In the genomic region with DNA sequence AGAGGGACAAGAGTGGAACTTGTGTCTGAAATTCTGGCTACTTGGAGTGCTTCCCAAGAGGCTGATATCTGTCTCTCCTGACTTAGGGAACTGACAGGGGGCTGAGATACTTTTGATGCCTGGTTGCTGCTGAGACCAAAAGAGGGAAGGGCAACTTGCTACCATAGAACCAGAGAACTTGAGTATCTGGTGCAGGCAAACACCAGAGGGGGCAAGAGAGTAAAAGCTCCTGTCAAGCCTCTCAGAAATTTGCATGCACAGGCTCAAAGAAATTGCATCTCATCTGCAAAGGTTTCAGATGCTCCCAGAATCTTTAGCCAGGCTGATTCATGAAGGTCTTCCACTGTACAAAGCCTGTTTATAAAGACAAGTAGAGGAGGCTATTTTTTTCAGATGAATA, we compare ENCODE assay signal across 9 cellular contexts.
DNase-seq lines count a peak whose midpoint lies in the region; ATAC-seq and TF ChIP-seq lines count a peak whose summit lies in the region.
"Had no signal": no experiment of that assay in that cellular context is flagged by ENCODE, and none has a peak within 500 bp of the region (broad histone marks: within the 10 kb centered on the region; RNA-seq: fewer than 3 reads in every experiment).

No MANE protein-coding gene starts in this region.

- H3K27me3 ChIP-seq in SJCRH30 (no peaks in the 10 kb centered on the region), psoas muscle (ENCODE audit: insufficient read depth in 3 of 3, low read length in 2 of 3) (no peaks in the 10 kb centered on the region)

- H3K4me3 ChIP-seq in SJCRH30 (no peak overlapping the region), fibroblast of pulmonary artery (replicated peaks; ENCODE audit: low read depth, low read length) (no peak overlapping the region), psoas muscle (no peak overlapping the region)

- H3K27ac ChIP-seq in SJCRH30 (no peak overlapping the region), psoas muscle (no peak overlapping the region)

- H3K36me3 ChIP-seq in SJCRH30, result no peaks in the 10 kb centered on the region
- H3K36me3 ChIP-seq in psoas muscle (ENCODE audit: insufficient read depth in 1 of 2, low read depth in 1 of 2), result no peaks in the 10 kb centered on the region

- DNase-seq in SHP77 (lab: John Stamatoyannopoulos, UW) (peak; percentile 15 to 18), SHP77 treated with DMSO at 0.1 percent for 48 hours (lab: John Stamatoyannopoulos, UW) (no peak), SJCRH30 (peak; percentile 31 to 66), fibroblast of pulmonary artery (ENCODE audit: low read depth) (peak; percentile 69), type B pancreatic cell (ENCODE audit: extremely low spot score, unreplicated experiment) (no peak), activated gamma-delta T cell treated with Interleukin-2 at 50 U/mL for 16 hours (no peak), psoas muscle (no peak)
- DNase-seq: activated naive CD8-positive, alpha-beta T cell treated with anti-CD3 and anti-CD28 coated beads, Interleukin-2, amount 50 U/mL, for 24 hours had no signal

- H3K36me3 Mint-ChIP-seq in type B pancreatic cell, result no peaks in the 10 kb centered on the region

- no peak for ATAC-seq in esophagus mucosa
- no peak for ATAC-seq in psoas muscle
- ATAC-seq: activated naive CD8-positive, alpha-beta T cell treated with anti-CD3 and anti-CD28 coated beads, Interleukin-2, amount 50 U/mL, for 24 hours had no signal

- H3K27ac Mint-ChIP-seq in type B pancreatic cell, result no peak overlapping the region
- H3K27ac Mint-ChIP-seq: activated naive CD8-positive, alpha-beta T cell treated with anti-CD3 and anti-CD28 coated beads, Interleukin-2, amount 50 U/mL, for 24 hours had no signal

- H3K9me3 ChIP-seq in SJCRH30 (replicated peaks) (no peaks in the 10 kb centered on the region), psoas muscle (no peaks in the 10 kb centered on the region)

- H3K4me1 Mint-ChIP-seq in type B pancreatic cell (ENCODE audit: unreplicated experiment), result no peaks in the 10 kb centered on the region
- H3K4me1 Mint-ChIP-seq: activated naive CD8-positive, alpha-beta T cell treated with anti-CD3 and anti-CD28 coated beads, Interleukin-2, amount 50 U/mL, for 24 hours had no signal

- H3K4me1 ChIP-seq in SJCRH30 (peaks cover 4% of the 10 kb centered on the region; the same call in 1 of the 2 replicates), psoas muscle (no peaks in the 10 kb centered on the region)

- no peaks in the 10 kb centered on the region for H3K27me3 Mint-ChIP-seq in type B pancreatic cell
- H3K27me3 Mint-ChIP-seq: activated naive CD8-positive, alpha-beta T cell treated with anti-CD3 and anti-CD28 coated beads, Interleukin-2, amount 50 U/mL, for 24 hours had no signal

- no peak overlapping the region for H3K4me3 Mint-ChIP-seq in type B pancreatic cell
- H3K4me3 Mint-ChIP-seq: activated naive CD8-positive, alpha-beta T cell treated with anti-CD3 and anti-CD28 coated beads, Interleukin-2, amount 50 U/mL, for 24 hours had no signal

- intact Hi-C loops in psoas muscle (cut with DNase I), result no loop called here

- TF ChIP-seq CTCF in fibroblast of pulmonary artery (IDR thresholded peaks at IDR 0.05; ENCODE audit: low read length, missing control alignments) (peak; percentile 81), type B pancreatic cell (conservative IDR thresholded peaks at IDR 0.05) (peak; percentile 60), psoas muscle (IDR thresholded peaks at IDR 0.05) (no peak)

- no peaks in the 10 kb centered on the region for H3K9me3 Mint-ChIP-seq in type B pancreatic cell

Comparison
In these comparisons a context has a peak if more than half of its experiments do, and no peak if none do; other contexts are left out.
1. DNase-seq: peak in SHP77 (2 of 2), SJCRH30 (2 of 2) and fibroblast of pulmonary artery (single experiment); none in SHP77 treated with DMSO at 0.1 percent for 48 hours (single experiment), type B pancreatic cell (single experiment), activated gamma-delta T cell treated with Interleukin-2 at 50 U/mL for 16 hours (single experiment) and psoas muscle (0 of 2).